Comparison of ENCODE assay signal across 8 cellular contexts in the genomic region with DNA sequence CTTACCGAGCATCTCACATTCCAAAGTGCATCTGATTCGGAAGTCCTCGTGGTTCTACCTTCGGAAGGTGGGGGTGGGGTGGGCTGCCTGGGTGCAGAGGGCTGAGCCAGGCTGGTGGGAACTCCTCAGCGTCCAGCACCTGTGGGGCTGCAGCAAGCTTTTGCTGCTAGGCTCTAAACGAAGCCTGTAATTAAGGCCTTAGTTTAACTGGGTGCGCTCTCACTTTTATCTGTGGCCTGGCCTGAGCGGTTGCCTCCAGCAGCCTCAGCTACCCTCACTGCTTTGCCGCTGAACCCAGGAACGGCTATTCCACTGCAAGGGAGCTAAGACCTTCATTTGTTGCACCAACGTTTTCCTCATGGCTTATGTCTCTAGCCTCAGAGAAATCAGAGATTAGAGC. TPM values are rescaled to one million over a fixed set of nuclear protein-coding genes. Genes with fewer than 3 reads are reported as not detected.
DNase-seq lines count a peak whose midpoint lies in the region; ATAC-seq, FAIRE-seq and TF ChIP-seq lines count a peak whose summit lies in the region.

No MANE protein-coding gene starts in this region.

- intact Hi-C loops in activated T-helper 1 cell treated with anti-CD3 and anti-CD28 coated beads, Interleukin-12 subunit alpha, Interleukin-12 subunit beta, Interleukin-2, Interleukin-4 antibody, amounts not matched to agents 30 ng/mL and 10 ng/mL and 1 ng/mL, durations not matched to agents 14 hours and 24 hours and 36 hours (cut with micrococcal nuclease): loop anchor here (1.0 to 10.0 kb wide), 5 partner anchors 318 to 1085 kb away; no protein-coding TSS in a partner anchor

- no peak overlapping the region for H3K27ac Mint-ChIP-seq in activated T-helper 1 cell treated with anti-CD3 and anti-CD28 coated beads, Interleukin-12 subunit alpha, Interleukin-12 subunit beta, Interleukin-2, Interleukin-4 antibody, amounts not matched to agents 30 ng/mL and 10 ng/mL and 1 ng/mL, durations not matched to agents 14 hours and 24 hours and 36 hours
- H3K27ac Mint-ChIP-seq in stimulated activated effector memory CD8-positive, alpha-beta T cell treated with anti-CD3 and anti-CD28 coated beads, Interleukin-12 subunit alpha, Interleukin-12 subunit beta, amount 100 ng/mL, for 72 hours: no peak overlapping the region

- no peaks in the 10 kb centered on the region for H3K36me3 ChIP-seq in HUES6 (ENCODE audit: control insufficient read depth, insufficient read depth, low read length)
- H3K36me3 ChIP-seq in iPS-20b (ENCODE audit: insufficient read depth, low read depth, low read length): no peaks in the 10 kb centered on the region

- no peak for TF ChIP-seq CTCF in D721Med (IDR thresholded peaks at IDR 0.05; ENCODE audit: insufficient read depth, missing control alignments)

- H3K9me3 Mint-ChIP-seq in activated T-helper 1 cell treated with anti-CD3 and anti-CD28 coated beads, Interleukin-12 subunit alpha, Interleukin-12 subunit beta, Interleukin-2, Interleukin-4 antibody, amounts not matched to agents 30 ng/mL and 10 ng/mL and 1 ng/mL, durations not matched to agents 14 hours and 24 hours and 36 hours: no peaks in the 10 kb centered on the region
- no peaks in the 10 kb centered on the region for H3K9me3 Mint-ChIP-seq in stimulated activated effector memory CD8-positive, alpha-beta T cell treated with anti-CD3 and anti-CD28 coated beads, Interleukin-12 subunit alpha, Interleukin-12 subunit beta, amount 100 ng/mL, for 72 hours

- FAIRE-seq in D721Med (lab: Jason Lieb, UNC): no peak

- no peaks in the 10 kb centered on the region for H3K4me1 Mint-ChIP-seq in activated T-helper 1 cell treated with anti-CD3 and anti-CD28 coated beads, Interleukin-12 subunit alpha, Interleukin-12 subunit beta, Interleukin-2, Interleukin-4 antibody, amounts not matched to agents 30 ng/mL and 10 ng/mL and 1 ng/mL, durations not matched to agents 14 hours and 24 hours and 36 hours (ENCODE audit: low read depth)
- H3K4me1 Mint-ChIP-seq in stimulated activated effector memory CD8-positive, alpha-beta T cell treated with anti-CD3 and anti-CD28 coated beads, Interleukin-12 subunit alpha, Interleukin-12 subunit beta, amount 100 ng/mL, for 72 hours: no peaks in the 10 kb centered on the region

- H3K4me3 ChIP-seq in HUES6 (ENCODE audit: low read depth, low read length) (peak overlapping the region; percentile 72), iPS-20b (ENCODE audit: low read length) (peak overlapping the region; percentile 73)

- H3K27me3 ChIP-seq in HUES6 (ENCODE audit: control insufficient read depth, insufficient read depth, low read length) (peaks cover 27% of the 10 kb centered on the region), iPS-20b (ENCODE audit: insufficient read depth, low read length) (peaks cover 29% of the 10 kb centered on the region)

- H3K9me3 ChIP-seq in HUES6 (ENCODE audit: control insufficient read depth, insufficient read depth, low read depth, low read length) (no peaks in the 10 kb centered on the region), iPS-20b (ENCODE audit: insufficient read depth, low read depth, low read length) (no peaks in the 10 kb centered on the region)

- H3K4me1 ChIP-seq in HUES6 (ENCODE audit: control insufficient read depth, insufficient read depth, low read length) (peaks cover 18% of the 10 kb centered on the region), iPS-20b (ENCODE audit: insufficient read depth, low read length) (no peaks in the 10 kb centered on the region)

- no peak for ATAC-seq in stimulated activated effector memory CD8-positive, alpha-beta T cell treated with anti-CD3 and anti-CD28 coated beads, Interleukin-12 subunit alpha, Interleukin-12 subunit beta, amount 100 ng/mL, for 72 hours
- ATAC-seq in GM21447 (IDR thresholded peaks at IDR 0.05; ENCODE audit: unreplicated experiment): no peak

- peaks cover 3% of the 10 kb centered on the region for H3K27me3 Mint-ChIP-seq in activated T-helper 1 cell treated with anti-CD3 and anti-CD28 coated beads, Interleukin-12 subunit alpha, Interleukin-12 subunit beta, Interleukin-2, Interleukin-4 antibody, amounts not matched to agents 30 ng/mL and 10 ng/mL and 1 ng/mL, durations not matched to agents 14 hours and 24 hours and 36 hours (ENCODE audit: insufficient read depth)

- H3K27ac ChIP-seq in HUES6 (ENCODE audit: low read depth, low read length): no peak overlapping the region
- H3K27ac ChIP-seq in iPS-20b (ENCODE audit: low read length): no peak overlapping the region

- DNase-seq in activated T-helper 1 cell treated with anti-CD3 and anti-CD28 coated beads, Interleukin-12 subunit alpha, Interleukin-12 subunit beta, Interleukin-2, Interleukin-4 antibody, amounts not matched to agents 30 ng/mL and 10 ng/mL and 1 ng/mL, durations not matched to agents 14 hours and 24 hours and 36 hours (ENCODE audit: low spot score): no peak
- no peak for DNase-seq in stimulated activated effector memory CD8-positive, alpha-beta T cell treated with anti-CD3 and anti-CD28 coated beads, Interleukin-12 subunit alpha, Interleukin-12 subunit beta, amount 100 ng/mL, for 72 hours (ENCODE audit: low spot score in 2 of 2)
- DNase-seq in D721Med (ENCODE audit: insufficient read length, low spot score): no peak
- DNase-seq in DMS114 treated with DMSO at 0.1 percent for 48 hours (lab: John Stamatoyannopoulos, UW; ENCODE audit: unreplicated experiment): no peak
- no peak for DNase-seq in superior temporal gyrus (ENCODE audit: extremely low spot score)

- H3K9ac ChIP-seq in HUES6 (ENCODE audit: low read length): peak overlapping the region; percentile 75
- peak overlapping the region; percentile 86 for H3K9ac ChIP-seq in iPS-20b (ENCODE audit: low read depth, low read length)

- H3K36me3 Mint-ChIP-seq in activated T-helper 1 cell treated with anti-CD3 and anti-CD28 coated beads, Interleukin-12 subunit alpha, Interleukin-12 subunit beta, Interleukin-2, Interleukin-4 antibody, amounts not matched to agents 30 ng/mL and 10 ng/mL and 1 ng/mL, durations not matched to agents 14 hours and 24 hours and 36 hours (ENCODE audit: low read depth): no peaks in the 10 kb centered on the region
- no peaks in the 10 kb centered on the region for H3K36me3 Mint-ChIP-seq in stimulated activated effector memory CD8-positive, alpha-beta T cell treated with anti-CD3 and anti-CD28 coated beads, Interleukin-12 subunit alpha, Interleukin-12 subunit beta, amount 100 ng/mL, for 72 hours

- peak overlapping the region; percentile 19 for H3K4me3 Mint-ChIP-seq in activated T-helper 1 cell treated with anti-CD3 and anti-CD28 coated beads, Interleukin-12 subunit alpha, Interleukin-12 subunit beta, Interleukin-2, Interleukin-4 antibody, amounts not matched to agents 30 ng/mL and 10 ng/mL and 1 ng/mL, durations not matched to agents 14 hours and 24 hours and 36 hours
- H3K4me3 Mint-ChIP-seq in stimulated activated effector memory CD8-positive, alpha-beta T cell treated with anti-CD3 and anti-CD28 coated beads, Interleukin-12 subunit alpha, Interleukin-12 subunit beta, amount 100 ng/mL, for 72 hours: peak overlapping the region; percentile 53

RNA-seq across cellular contexts. Expression of gene TMEM17, which starts 48.4 kb away (rescaled TPM):
- 0.15 and 0.23 TPM in 2 replicates for total RNA-seq in activated T-helper 1 cell treated with anti-CD3 and anti-CD28 coated beads, Interleukin-12 subunit alpha, Interleukin-12 subunit beta, Interleukin-2, Interleukin-4 antibody, amounts not matched to agents 30 ng/mL and 10 ng/mL and 1 ng/mL, durations not matched to agents 14 hours and 24 hours and 36 hours
